11 cellular contexts compared by ENCODE assay signal in genomic region chr3:13574798-13575451, GRCh38. TPM values are rescaled to one million over a fixed set of nuclear protein-coding genes. Genes with fewer than 3 reads are reported as not detected.
A peak's percentile ranks its signal among the peaks of the same experiment; 100 is the strongest.
DNase-seq lines count a peak whose midpoint lies in the region; ATAC-seq and TF ChIP-seq lines count a peak whose summit lies in the region.
"Had no signal": no experiment of that assay in that cellular context is flagged by ENCODE, and none has a peak within 500 bp of the region (broad histone marks: within the 10 kb centered on the region; RNA-seq: fewer than 3 reads in every experiment).

No MANE protein-coding gene starts in this region.

- H3K36me3 ChIP-seq in RWPE2 (ENCODE audit: low read depth) = no peaks in the 10 kb centered on the region

- H3K27ac ChIP-seq in RWPE2 (ENCODE audit: poor library complexity, severe bottlenecking) = no peak overlapping the region

- peak overlapping the region; percentile 68 for H3K27ac Mint-ChIP-seq in activated CD8-positive, alpha-beta T cell treated with anti-CD3 and anti-CD28 coated beads for 36 hours
- no peak overlapping the region for H3K27ac Mint-ChIP-seq in activated CD8-positive, alpha-beta T cell treated with anti-CD3 and anti-CD28 coated beads, Interleukin-2, amount 10 ng/mL, durations not matched to agents 7 days and 5 days
- no peak overlapping the region for H3K27ac Mint-ChIP-seq in stimulated activated naive B cell treated with anti-CD40 and anti-IgM and Interleukin-4, amounts not matched to agents 10 μg/mL and 1 μg/mL and 100 μg/mL, for 72 hours

- POLR2A ChIA-PET in activated CD8-positive, alpha-beta T cell treated with anti-CD3 and anti-CD28 coated beads for 36 hours (lab: Charles Lee) = interaction anchor here (1.2 to 2.1 kb wide), 4 partner anchors 13 to 155 kb away, joined by 3 to 6 read pairs (median 5); partner anchors contain the start of genes FBLN2 and NUP210
- POLR2A ChIA-PET in activated CD8-positive, alpha-beta T cell treated with anti-CD3 and anti-CD28 coated beads, Interleukin-2, amount 10 ng/mL, durations not matched to agents 7 days and 5 days (lab: Charles Lee) = no interaction called here

- peak; percentile 75 for DNase-seq in activated CD8-positive, alpha-beta T cell treated with anti-CD3 and anti-CD28 coated beads for 36 hours
- DNase-seq in activated CD8-positive, alpha-beta T cell treated with anti-CD3 and anti-CD28 coated beads, Interleukin-2, amount 10 ng/mL, durations not matched to agents 7 days and 5 days = no peak
- DNase-seq in RWPE2 (ENCODE audit: low spot score) (peak; percentile 35), head of caudate nucleus (peak in 25 of 42 donors; percentile 9 to 73 (median 36)), left colon (no peak), NCI-H1436 (lab: John Stamatoyannopoulos, UW) (no peak), cortex of kidney (lab: John Stamatoyannopoulos, UW) (no peak)
- DNase-seq in stimulated activated naive B cell treated with anti-CD40 and anti-IgM and Interleukin-4, amounts not matched to agents 10 μg/mL and 1 μg/mL and 100 μg/mL, for 72 hours = no peak
- DNase-seq: activated effector memory CD4-positive, alpha-beta T cell treated with Interleukin-2 at 50 U/mL for 16 hours; NCI-H1105; SHP77 had no signal

- no peak for TF ChIP-seq CTCF in activated CD8-positive, alpha-beta T cell treated with anti-CD3 and anti-CD28 coated beads for 36 hours (IDR thresholded peaks at IDR 0.05)
- no peak for TF ChIP-seq CTCF in RWPE2 (IDR thresholded peaks at IDR 0.05; ENCODE audit: poor library complexity, severe bottlenecking)

- H3K9me3 Mint-ChIP-seq in activated CD8-positive, alpha-beta T cell treated with anti-CD3 and anti-CD28 coated beads for 36 hours = no peaks in the 10 kb centered on the region
- H3K9me3 Mint-ChIP-seq in activated CD8-positive, alpha-beta T cell treated with anti-CD3 and anti-CD28 coated beads, Interleukin-2, amount 10 ng/mL, durations not matched to agents 7 days and 5 days (ENCODE audit: insufficient read depth) = no peaks in the 10 kb centered on the region
- no peaks in the 10 kb centered on the region for H3K9me3 Mint-ChIP-seq in stimulated activated naive B cell treated with anti-CD40 and anti-IgM and Interleukin-4, amounts not matched to agents 10 μg/mL and 1 μg/mL and 100 μg/mL, for 72 hours

- no peak overlapping the region for H3K4me3 ChIP-seq in RWPE2 (ENCODE audit: severe bottlenecking)

- H3K4me1 ChIP-seq in RWPE2 (ENCODE audit: insufficient read depth, poor library complexity, severe bottlenecking) = no peaks in the 10 kb centered on the region

- H3K27me3 Mint-ChIP-seq in activated CD8-positive, alpha-beta T cell treated with anti-CD3 and anti-CD28 coated beads for 36 hours = no peaks in the 10 kb centered on the region
- no peaks in the 10 kb centered on the region for H3K27me3 Mint-ChIP-seq in activated CD8-positive, alpha-beta T cell treated with anti-CD3 and anti-CD28 coated beads, Interleukin-2, amount 10 ng/mL, durations not matched to agents 7 days and 5 days (ENCODE audit: low read depth)
- peaks cover 0 to 4% of the 10 kb centered on the region in 2 donors for H3K27me3 Mint-ChIP-seq in stimulated activated naive B cell treated with anti-CD40 and anti-IgM and Interleukin-4, amounts not matched to agents 10 μg/mL and 1 μg/mL and 100 μg/mL, for 72 hours

- H3K36me3 Mint-ChIP-seq in activated CD8-positive, alpha-beta T cell treated with anti-CD3 and anti-CD28 coated beads for 36 hours (ENCODE audit: low read depth) = no peaks in the 10 kb centered on the region
- H3K36me3 Mint-ChIP-seq in activated CD8-positive, alpha-beta T cell treated with anti-CD3 and anti-CD28 coated beads, Interleukin-2, amount 10 ng/mL, durations not matched to agents 7 days and 5 days (ENCODE audit: low read depth) = no peaks in the 10 kb centered on the region
- no peaks in the 10 kb centered on the region for H3K36me3 Mint-ChIP-seq in stimulated activated naive B cell treated with anti-CD40 and anti-IgM and Interleukin-4, amounts not matched to agents 10 μg/mL and 1 μg/mL and 100 μg/mL, for 72 hours

- H3K4me3 Mint-ChIP-seq in activated CD8-positive, alpha-beta T cell treated with anti-CD3 and anti-CD28 coated beads for 36 hours = no peak overlapping the region
- no peak overlapping the region for H3K4me3 Mint-ChIP-seq in activated CD8-positive, alpha-beta T cell treated with anti-CD3 and anti-CD28 coated beads, Interleukin-2, amount 10 ng/mL, durations not matched to agents 7 days and 5 days
- no peak overlapping the region for H3K4me3 Mint-ChIP-seq in stimulated activated naive B cell treated with anti-CD40 and anti-IgM and Interleukin-4, amounts not matched to agents 10 μg/mL and 1 μg/mL and 100 μg/mL, for 72 hours

- no peaks in the 10 kb centered on the region for H3K27me3 ChIP-seq in RWPE2 (ENCODE audit: insufficient read depth, poor library complexity, severe bottlenecking)

- intact Hi-C loops in activated CD8-positive, alpha-beta T cell treated with anti-CD3 and anti-CD28 coated beads for 36 hours (cut with micrococcal nuclease) = no loop called here
- intact Hi-C loops in head of caudate nucleus (cut with DNase I) = no loop called here
- intact Hi-C loops in left colon (cut with DNase I, micrococcal nuclease) = no loop called here

- peak; percentile 83 for ATAC-seq in activated CD8-positive, alpha-beta T cell treated with anti-CD3 and anti-CD28 coated beads for 36 hours
- no peak for ATAC-seq in activated CD8-positive, alpha-beta T cell treated with anti-CD3 and anti-CD28 coated beads, Interleukin-2, amount 10 ng/mL, durations not matched to agents 7 days and 5 days
- no peak for ATAC-seq in RWPE2 (ENCODE audit: low read depth)
- peak; percentile 18 to 24 for ATAC-seq in stimulated activated naive B cell treated with anti-CD40 and anti-IgM and Interleukin-4, amounts not matched to agents 10 μg/mL and 1 μg/mL and 100 μg/mL, for 72 hours (replicated peaks)
- ATAC-seq in left colon = no peak

- H3K9me3 ChIP-seq in RWPE2 (ENCODE audit: severe bottlenecking) = no peaks in the 10 kb centered on the region

- CTCF ChIA-PET in activated CD8-positive, alpha-beta T cell treated with anti-CD3 and anti-CD28 coated beads for 36 hours (lab: Charles Lee) = interaction anchor here (0.7 to 1.4 kb wide), 2 partner anchors 75 to 79 kb away, joined by 3 read pairs; no protein-coding TSS in a partner anchor
- CTCF ChIA-PET in activated CD8-positive, alpha-beta T cell treated with anti-CD3 and anti-CD28 coated beads, Interleukin-2, amount 10 ng/mL, durations not matched to agents 7 days and 5 days (lab: Charles Lee) = interaction anchor here (0.8 kb wide), 1 partner anchor 74 kb away, joined by 3 read pairs; no protein-coding TSS in a partner anchor

- peaks cover 17% of the 10 kb centered on the region for H3K4me1 Mint-ChIP-seq in activated CD8-positive, alpha-beta T cell treated with anti-CD3 and anti-CD28 coated beads for 36 hours (ENCODE audit: low read depth)
- no peaks in the 10 kb centered on the region for H3K4me1 Mint-ChIP-seq in activated CD8-positive, alpha-beta T cell treated with anti-CD3 and anti-CD28 coated beads, Interleukin-2, amount 10 ng/mL, durations not matched to agents 7 days and 5 days (ENCODE audit: low read depth)
- peaks cover 0 to 2% of the 10 kb centered on the region in 2 donors for H3K4me1 Mint-ChIP-seq in stimulated activated naive B cell treated with anti-CD40 and anti-IgM and Interleukin-4, amounts not matched to agents 10 μg/mL and 1 μg/mL and 100 μg/mL, for 72 hours

RNA-seq across cellular contexts. Expression of gene FBLN2, which starts 26.0 kb away (rescaled TPM):
- 10 to 100 TPM in 1 of 2 experiments, 1 to 10 TPM in 1; 8.4 to 13.7 TPM for total RNA-seq in activated CD8-positive, alpha-beta T cell treated with anti-CD3 and anti-CD28 coated beads for 36 hours
- 1 to 10 TPM; 1.8 to 2.6 TPM for total RNA-seq in activated CD8-positive, alpha-beta T cell treated with anti-CD3 and anti-CD28 coated beads, Interleukin-2, amount 10 ng/mL, durations not matched to agents 7 days and 5 days
- total RNA-seq in left colon = 10 to 100 TPM; 20.7 to 22.8 TPM

Comparison
In these comparisons a context has a peak if more than half of its experiments do, and no peak if none do; other contexts are left out.
1. ATAC-seq: peak in activated CD8-positive, alpha-beta T cell treated with anti-CD3 and anti-CD28 coated beads for 36 hours (single experiment) and stimulated activated naive B cell treated with anti-CD40 and anti-IgM and Interleukin-4, amounts not matched to agents 10 μg/mL and 1 μg/mL and 100 μg/mL, for 72 hours (2 of 2); none in activated CD8-positive, alpha-beta T cell treated with anti-CD3 and anti-CD28 coated beads, Interleukin-2, amount 10 ng/mL, durations not matched to agents 7 days and 5 days (single experiment), RWPE2 (single experiment) and left colon (single experiment).
2. DNase-seq: peak in activated CD8-positive, alpha-beta T cell treated with anti-CD3 and anti-CD28 coated beads for 36 hours (single experiment), RWPE2 (single experiment) and head of caudate nucleus (25 of 42); none in activated CD8-positive, alpha-beta T cell treated with anti-CD3 and anti-CD28 coated beads, Interleukin-2, amount 10 ng/mL, durations not matched to agents 7 days and 5 days (single experiment), stimulated activated naive B cell treated with anti-CD40 and anti-IgM and Interleukin-4, amounts not matched to agents 10 μg/mL and 1 μg/mL and 100 μg/mL, for 72 hours (single experiment), left colon (0 of 2), NCI-H1436 (single experiment) and cortex of kidney (single experiment).